Comparison of ENCODE assay signal across 17 cellular contexts in the genomic region with DNA sequence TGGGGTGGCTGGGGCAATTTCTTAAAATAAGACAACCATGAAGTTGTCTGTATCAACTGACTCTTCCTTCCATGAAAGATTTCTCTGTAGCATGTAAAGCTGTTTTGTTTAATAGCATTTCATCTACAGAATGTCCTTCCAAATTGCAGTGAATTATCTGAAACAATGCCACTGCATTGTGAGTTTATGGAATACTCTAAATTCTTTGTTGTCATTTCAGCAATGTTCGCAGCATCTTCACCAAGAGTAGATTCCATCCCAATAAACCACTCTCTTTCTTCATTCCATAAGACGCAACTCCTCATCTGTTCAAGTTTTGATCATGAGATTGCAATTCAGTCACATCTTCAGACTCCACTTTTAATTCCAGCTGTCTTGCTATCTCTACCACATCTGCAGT. TPM values are rescaled to one million over a fixed set of nuclear protein-coding genes. Genes with fewer than 3 reads are reported as not detected.
A peak's percentile ranks its signal among the peaks of the same experiment; 100 is the strongest.
DNase-seq lines count a peak whose midpoint lies in the region; ATAC-seq and TF ChIP-seq lines count a peak whose summit lies in the region.
"Had no signal": no experiment of that assay in that cellular context is flagged by ENCODE, and none has a peak within 500 bp of the region (broad histone marks: within the 10 kb centered on the region; RNA-seq: fewer than 3 reads in every experiment).

No MANE protein-coding gene starts in this region.

- TF ChIP-seq CTCF in activated CD8-positive, alpha-beta T cell treated with anti-CD3 and anti-CD28 coated beads for 36 hours (IDR thresholded peaks at IDR 0.05), result no peak
- TF ChIP-seq CTCF in natural killer cell (IDR thresholded peaks at IDR 0.05), result no peak

- H3K4me1 Mint-ChIP-seq in activated CD8-positive, alpha-beta T cell treated with anti-CD3 and anti-CD28 coated beads for 36 hours (ENCODE audit: low read depth), result peaks cover 44% of the 10 kb centered on the region
- H3K4me1 Mint-ChIP-seq in activated CD8-positive, alpha-beta T cell treated with anti-CD3 and anti-CD28 coated beads, Interleukin-2, amount 10 ng/mL, durations not matched to agents 7 days and 5 days (ENCODE audit: low read depth), result peaks cover 33% of the 10 kb centered on the region
- H3K4me1 Mint-ChIP-seq in natural killer cell treated with Interleukin-12 subunit alpha and Interleukin-12 subunit beta and Interleukin-15 and Interleukin-18, amount 100 ng/mL, for 72 hours (ENCODE audit: low read depth in 2 of 2), result peaks cover 9 to 36% of the 10 kb centered on the region in 2 donors
- H3K4me1 Mint-ChIP-seq in natural killer cell, result peaks cover 5 to 7% of the 10 kb centered on the region in 2 donors
- H3K4me1 Mint-ChIP-seq in activated naive CD8-positive, alpha-beta T cell (ENCODE audit: low read depth), result peaks cover 15% of the 10 kb centered on the region

- no peak for ATAC-seq in activated CD8-positive, alpha-beta T cell treated with anti-CD3 and anti-CD28 coated beads for 36 hours
- no peak for ATAC-seq in activated CD8-positive, alpha-beta T cell treated with anti-CD3 and anti-CD28 coated beads, Interleukin-2, amount 10 ng/mL, durations not matched to agents 7 days and 5 days
- no peak for ATAC-seq in natural killer cell treated with Interleukin-12 subunit alpha and Interleukin-12 subunit beta and Interleukin-15 and Interleukin-18, amount 100 ng/mL, for 72 hours
- no peak for ATAC-seq in natural killer cell
- ATAC-seq in GM18520 (IDR thresholded peaks at IDR 0.05; ENCODE audit: unreplicated experiment), result no peak
- ATAC-seq: A549 had no signal

- POLR2A ChIA-PET in activated CD8-positive, alpha-beta T cell treated with anti-CD3 and anti-CD28 coated beads for 36 hours (lab: Charles Lee), result interaction anchor here (1.0 to 1.8 kb wide), 2 partner anchors 9 to 54 kb away, joined by 3 to 5 read pairs; no protein-coding TSS in a partner anchor
- POLR2A ChIA-PET in activated CD8-positive, alpha-beta T cell treated with anti-CD3 and anti-CD28 coated beads, Interleukin-2, amount 10 ng/mL, durations not matched to agents 7 days and 5 days (lab: Charles Lee), result interaction anchor here (1.2 kb wide), 1 partner anchor 52 kb away, joined by 4 read pairs; no protein-coding TSS in a partner anchor

- no peak overlapping the region for H3K4me3 Mint-ChIP-seq in activated CD8-positive, alpha-beta T cell treated with anti-CD3 and anti-CD28 coated beads for 36 hours
- no peak overlapping the region for H3K4me3 Mint-ChIP-seq in activated CD8-positive, alpha-beta T cell treated with anti-CD3 and anti-CD28 coated beads, Interleukin-2, amount 10 ng/mL, durations not matched to agents 7 days and 5 days
- H3K4me3 Mint-ChIP-seq in natural killer cell treated with Interleukin-12 subunit alpha and Interleukin-12 subunit beta and Interleukin-15 and Interleukin-18, amount 100 ng/mL, for 72 hours, result peak overlapping the region; percentile 69
- H3K4me3 Mint-ChIP-seq in natural killer cell, result no peak overlapping the region
- no peak overlapping the region for H3K4me3 Mint-ChIP-seq in activated naive CD8-positive, alpha-beta T cell

- H3K9me3 Mint-ChIP-seq in activated CD8-positive, alpha-beta T cell treated with anti-CD3 and anti-CD28 coated beads for 36 hours, result peaks cover 19% of the 10 kb centered on the region
- peaks cover 15% of the 10 kb centered on the region for H3K9me3 Mint-ChIP-seq in activated CD8-positive, alpha-beta T cell treated with anti-CD3 and anti-CD28 coated beads, Interleukin-2, amount 10 ng/mL, durations not matched to agents 7 days and 5 days (ENCODE audit: insufficient read depth)
- H3K9me3 Mint-ChIP-seq in natural killer cell treated with Interleukin-12 subunit alpha and Interleukin-12 subunit beta and Interleukin-15 and Interleukin-18, amount 100 ng/mL, for 72 hours, result peaks cover 6% of the 10 kb centered on the region
- peaks cover 2 to 3% of the 10 kb centered on the region in 2 donors for H3K9me3 Mint-ChIP-seq in natural killer cell
- peaks cover 8% of the 10 kb centered on the region for H3K9me3 Mint-ChIP-seq in activated naive CD8-positive, alpha-beta T cell (ENCODE audit: low read depth)

- intact Hi-C loops in activated CD8-positive, alpha-beta T cell treated with anti-CD3 and anti-CD28 coated beads for 36 hours (cut with micrococcal nuclease), result no loop called here
- intact Hi-C loops in natural killer cell (cut with micrococcal nuclease), result no loop called here

- CTCF ChIA-PET in activated CD8-positive, alpha-beta T cell treated with anti-CD3 and anti-CD28 coated beads for 36 hours (lab: Charles Lee), result interaction anchor here (1.1 kb wide), 1 partner anchor 19 kb away, joined by 4 read pairs; no protein-coding TSS in a partner anchor
- CTCF ChIA-PET in activated CD8-positive, alpha-beta T cell treated with anti-CD3 and anti-CD28 coated beads, Interleukin-2, amount 10 ng/mL, durations not matched to agents 7 days and 5 days (lab: Charles Lee), result interaction anchor here (0.9 to 2.1 kb wide), 3 partner anchors 19 to 654 kb away, joined by 3 to 7 read pairs (median 4); no protein-coding TSS in a partner anchor

- no peak for DNase-seq in activated CD8-positive, alpha-beta T cell treated with anti-CD3 and anti-CD28 coated beads for 36 hours
- no peak for DNase-seq in activated CD8-positive, alpha-beta T cell treated with anti-CD3 and anti-CD28 coated beads, Interleukin-2, amount 10 ng/mL, durations not matched to agents 7 days and 5 days
- DNase-seq in natural killer cell treated with Interleukin-12 subunit alpha and Interleukin-12 subunit beta and Interleukin-15 and Interleukin-18, amount 100 ng/mL, for 72 hours (ENCODE audit: low spot score), result no peak
- DNase-seq in natural killer cell (no peak), MV-4-11 (lab: John Stamatoyannopoulos, UW) (no peak)
- DNase-seq: BE2C, IMR-90, NCI-H1105 treated with DMSO at 0.1 percent for 48 hours, NCI-H2029 treated with DMSO at 0.1 percent for 48 hours, NCI-H226, NCI-H510A treated with DMSO at 0.1 percent for 48 hours, NCI-H748 treated with DMSO at 0.1 percent for 48 hours, PC-9, RPMI8226 had no signal

- H3K27me3 Mint-ChIP-seq in activated CD8-positive, alpha-beta T cell treated with anti-CD3 and anti-CD28 coated beads for 36 hours, result no peaks in the 10 kb centered on the region
- H3K27me3 Mint-ChIP-seq in activated CD8-positive, alpha-beta T cell treated with anti-CD3 and anti-CD28 coated beads, Interleukin-2, amount 10 ng/mL, durations not matched to agents 7 days and 5 days (ENCODE audit: low read depth), result no peaks in the 10 kb centered on the region
- no peaks in the 10 kb centered on the region for H3K27me3 Mint-ChIP-seq in natural killer cell treated with Interleukin-12 subunit alpha and Interleukin-12 subunit beta and Interleukin-15 and Interleukin-18, amount 100 ng/mL, for 72 hours
- no peaks in the 10 kb centered on the region for H3K27me3 Mint-ChIP-seq in natural killer cell (ENCODE audit: low read depth in 2 of 2)
- no peaks in the 10 kb centered on the region for H3K27me3 Mint-ChIP-seq in activated naive CD8-positive, alpha-beta T cell

- peak overlapping the region; percentile 90 for H3K27ac Mint-ChIP-seq in activated CD8-positive, alpha-beta T cell treated with anti-CD3 and anti-CD28 coated beads for 36 hours
- no peak overlapping the region for H3K27ac Mint-ChIP-seq in activated CD8-positive, alpha-beta T cell treated with anti-CD3 and anti-CD28 coated beads, Interleukin-2, amount 10 ng/mL, durations not matched to agents 7 days and 5 days
- peak overlapping the region; percentile 71 to 88 for H3K27ac Mint-ChIP-seq in natural killer cell treated with Interleukin-12 subunit alpha and Interleukin-12 subunit beta and Interleukin-15 and Interleukin-18, amount 100 ng/mL, for 72 hours
- no peak overlapping the region for H3K27ac Mint-ChIP-seq in natural killer cell
- H3K27ac Mint-ChIP-seq in activated naive CD8-positive, alpha-beta T cell, result peak overlapping the region; percentile 87

- H3K36me3 Mint-ChIP-seq in activated CD8-positive, alpha-beta T cell treated with anti-CD3 and anti-CD28 coated beads for 36 hours (ENCODE audit: low read depth), result peaks cover 18% of the 10 kb centered on the region
- peaks cover 17% of the 10 kb centered on the region for H3K36me3 Mint-ChIP-seq in activated CD8-positive, alpha-beta T cell treated with anti-CD3 and anti-CD28 coated beads, Interleukin-2, amount 10 ng/mL, durations not matched to agents 7 days and 5 days (ENCODE audit: low read depth)
- peaks cover 28% of the 10 kb centered on the region for H3K36me3 Mint-ChIP-seq in natural killer cell treated with Interleukin-12 subunit alpha and Interleukin-12 subunit beta and Interleukin-15 and Interleukin-18, amount 100 ng/mL, for 72 hours
- peaks cover 12% of the 10 kb centered on the region for H3K36me3 Mint-ChIP-seq in natural killer cell
- H3K36me3 Mint-ChIP-seq in activated naive CD8-positive, alpha-beta T cell, result peaks cover 16% of the 10 kb centered on the region

RNA-seq across cellular contexts. Expression of gene CPPED1, which starts 54.6 kb away (rescaled TPM):
- total RNA-seq in activated CD8-positive, alpha-beta T cell treated with anti-CD3 and anti-CD28 coated beads for 36 hours, result 1 to 10 TPM; 5.0 to 5.7 TPM
- total RNA-seq in activated CD8-positive, alpha-beta T cell treated with anti-CD3 and anti-CD28 coated beads, Interleukin-2, amount 10 ng/mL, durations not matched to agents 7 days and 5 days, result 10 to 100 TPM; 12.7 to 13.5 TPM
- 10 to 100 TPM; 11.3 to 26.8 TPM for total RNA-seq in natural killer cell treated with Interleukin-12 subunit alpha and Interleukin-12 subunit beta and Interleukin-15 and Interleukin-18, amount 100 ng/mL, for 72 hours
- 10 to 100 TPM; 10.3 to 18.3 (median 16.4) TPM for total RNA-seq in natural killer cell

Comparison
In these comparisons a context has a peak if more than half of its experiments do, and no peak if none do; other contexts are left out.
1. H3K27ac Mint-ChIP-seq: peak in activated CD8-positive, alpha-beta T cell treated with anti-CD3 and anti-CD28 coated beads for 36 hours (single experiment), natural killer cell treated with Interleukin-12 subunit alpha and Interleukin-12 subunit beta and Interleukin-15 and Interleukin-18, amount 100 ng/mL, for 72 hours (2 of 2) and activated naive CD8-positive, alpha-beta T cell (single experiment); none in activated CD8-positive, alpha-beta T cell treated with anti-CD3 and anti-CD28 coated beads, Interleukin-2, amount 10 ng/mL, durations not matched to agents 7 days and 5 days (single experiment) and natural killer cell (0 of 2).